7 cellular contexts compared by ENCODE assay signal in genomic region chr9:87479801-87480201, GRCh38. TPM values are rescaled to one million over a fixed set of nuclear protein-coding genes. Genes with fewer than 3 reads are reported as not detected.
A peak's percentile ranks its signal among the peaks of the same experiment; 100 is the strongest.
DNase-seq lines count a peak whose midpoint lies in the region; ATAC-seq, FAIRE-seq and TF ChIP-seq lines count a peak whose summit lies in the region.

No MANE protein-coding gene starts in this region.

- peaks cover 11% of the 10 kb centered on the region for H3K4me1 ChIP-seq in HepG2 (ENCODE audit: insufficient read depth, low read length)

- no peak for TF ChIP-seq CTCF in HepG2 (CRISPR knock-in tag; IDR thresholded peaks at IDR 0.05)

- 1% methylated on average over 4 of the region's 4 CpGs for WGBS in HepG2 (ENCODE audit: low lambda C conversion rate)

- no peak overlapping the region for H3K27ac ChIP-seq in HepG2 (ENCODE audit: extremely low read length, insufficient read depth, low read length)

- peak overlapping the region; percentile 8 to 34 (median 29); a peak in 3 of 6 replicates for H3K4me3 ChIP-seq in HepG2 (replicated peaks in 1 of 3; ENCODE audit: insufficient read depth in 1 of 3, low read depth in 2 of 3, low read length in 3 of 3)

- H3K27me3 ChIP-seq in HepG2 (ENCODE audit: control insufficient read depth in 1 of 2, insufficient read depth in 2 of 2, low read length in 2 of 2) = no peaks in the 10 kb centered on the region

- no peaks in the 10 kb centered on the region for H3K9me3 ChIP-seq in HepG2 (ENCODE audit: low read length)

- POLR2A ChIA-PET in HepG2 (lab: Yijun Ruan, JAX) = interaction anchor here (1.2 to 1.4 kb wide), 2 partner anchors 18 to 134 kb away, joined by 3 to 5 read pairs; partner anchors contain the start of gene DAPK1

- in situ Hi-C loops in HepG2 (cut with HindIII; ENCODE audit: extremely low pct_ligation_motif_present, low pct_unique_long_range_greater_than_20kb) = no loop called here

- no peak for TF ChIP-seq RAD21 in HepG2 (CRISPR knock-in tag; IDR thresholded peaks at IDR 0.05)

- ATAC-seq in GM18873 (IDR thresholded peaks at IDR 0.05; ENCODE audit: low FRiP score, unreplicated experiment) (peak; percentile 90), HG02759 (IDR thresholded peaks at IDR 0.05; ENCODE audit: unreplicated experiment) (peak; percentile 91), HepG2 (peak; percentile 86)

- peak overlapping the region; percentile 70 for H2AFZ ChIP-seq in HepG2 (ENCODE audit: low read length)

- peak; percentile 58 for FAIRE-seq in HepG2 (lab: Jason Lieb, UNC)

- H3K79me2 ChIP-seq in HepG2 (ENCODE audit: insufficient read depth, low read length) = no peaks in the 10 kb centered on the region

- H3K36me3 ChIP-seq in HepG2 (replicated peaks in 1 of 2; ENCODE audit: control insufficient read depth in 1 of 2, insufficient read depth in 2 of 2, low read length in 2 of 2) = no peaks in the 10 kb centered on the region

- no peak for TF ChIP-seq POLR2A in HepG2 (IDR thresholded peaks at IDR 0.05; ENCODE audit: insufficient read depth in 1 of 2, low read depth in 2 of 2, low read length in 2 of 2)

- no peaks in the 10 kb centered on the region for H4K20me1 ChIP-seq in HepG2 (ENCODE audit: insufficient read depth, low read length)

- no TSS peak for BruUV-seq in HepG2 (replicated peaks; lab: Mats Ljungman, UMichigan)

- peak overlapping the region; percentile 71 for H3K4me2 ChIP-seq in HepG2 (ENCODE audit: low read depth, low read length)

- no peak overlapping the region for H3K9ac ChIP-seq in HepG2 (ENCODE audit: insufficient read depth, low read depth, low read length)

- CTCF ChIA-PET in HepG2 (lab: Yijun Ruan, JAX; ENCODE audit: low intra/inter-chr PET ratio, low total read pairs) = no interaction called here

- peak; percentile 66 to 91 for DNase-seq in NOMO-1 (lab: John Stamatoyannopoulos, UW; ENCODE audit: unreplicated experiment in 2 of 2)
- peak; percentile 50 for DNase-seq in HepG2 (ENCODE audit: low spot score)
- DNase-seq in NCI-H2196 treated with DMSO at 0.1 percent for 48 hours (lab: John Stamatoyannopoulos, UW; ENCODE audit: unreplicated experiment) = no peak
- no peak for DNase-seq in NCI-H526 treated with DMSO at 0.1 percent for 48 hours (lab: John Stamatoyannopoulos, UW)
- no peak for DNase-seq in dermis blood vessel endothelial cell

- intact Hi-C loops in HepG2 (cut with micrococcal nuclease; ENCODE audit: unreplicated experiment) = no loop called here

- TF ChIP-seq EP300 in HepG2 (IDR thresholded peaks at IDR 0.05; ENCODE audit: low read depth in 2 of 2, low read length in 2 of 2) = no peak
- TF ChIP-seq EP300 in HepG2 (CRISPR knock-in tag; IDR thresholded peaks at IDR 0.05; ENCODE audit: borderline replicate concordance) = no peak

TF ChIP-seq in HepG2, 621 proteins besides CTCF, POLR2A, EP300 and RAD21 (continues in another document):
- TF ChIP-seq ARID5B (CRISPR knock-in tag; IDR thresholded peaks at IDR 0.05) (peak; percentile 23; the same call in 1 of the 2 replicates), POGZ (CRISPR knock-in tag; IDR thresholded peaks at IDR 0.05) (no peak), ZNF546 (CRISPR knock-in tag; conservative IDR thresholded peaks at IDR 0.05) (no peak), ZNF572 (CRISPR knock-in tag; IDR thresholded peaks at IDR 0.05) (no peak), ZFAT (CRISPR knock-in tag; conservative IDR thresholded peaks at IDR 0.05) (no peak), KAT7 (CRISPR knock-in tag; IDR thresholded peaks at IDR 0.05; ENCODE audit: borderline replicate concordance) (no peak), RXRB (CRISPR knock-in tag; IDR thresholded peaks at IDR 0.05; ENCODE audit: borderline replicate concordance) (0 out of 2 replicates have a peak, but pooled peaks have one; percentile 23), SMARCC2 (IDR thresholded peaks at IDR 0.05) (no peak), ZNF329 (CRISPR knock-in tag; IDR thresholded peaks at IDR 0.05; ENCODE audit: low read depth) (no peak), HES4 (CRISPR knock-in tag; IDR thresholded peaks at IDR 0.05; ENCODE audit: borderline replicate concordance) (no peak), RAD51 (IDR thresholded peaks at IDR 0.05; ENCODE audit: borderline replicate concordance) (peak; percentile 19; the same call in 1 of the 2 replicates), DNMT1 (CRISPR knock-in tag; IDR thresholded peaks at IDR 0.05) (no peak), MAFF (IDR thresholded peaks at IDR 0.05; ENCODE audit: low read depth, low read length) (0 out of 2 replicates have a peak, but pooled peaks have one; percentile 4)
- TF ChIP-seq, protein P1, sequence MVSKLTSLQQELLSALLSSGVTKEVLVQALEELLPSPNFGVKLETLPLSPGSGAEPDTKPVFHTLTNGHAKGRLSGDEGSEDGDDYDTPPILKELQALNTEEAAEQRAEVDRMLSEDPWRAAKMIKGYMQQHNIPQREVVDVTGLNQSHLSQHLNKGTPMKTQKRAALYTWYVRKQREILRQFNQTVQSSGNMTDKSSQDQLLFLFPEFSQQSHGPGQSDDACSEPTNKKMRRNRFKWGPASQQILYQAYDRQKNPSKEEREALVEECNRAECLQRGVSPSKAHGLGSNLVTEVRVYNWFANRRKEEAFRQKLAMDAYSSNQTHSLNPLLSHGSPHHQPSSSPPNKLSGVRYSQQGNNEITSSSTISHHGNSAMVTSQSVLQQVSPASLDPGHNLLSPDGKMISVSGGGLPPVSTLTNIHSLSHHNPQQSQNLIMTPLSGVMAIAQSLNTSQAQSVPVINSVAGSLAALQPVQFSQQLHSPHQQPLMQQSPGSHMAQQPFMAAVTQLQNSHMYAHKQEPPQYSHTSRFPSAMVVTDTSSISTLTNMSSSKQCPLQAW (CRISPR knock-in tag; IDR thresholded peaks at IDR 0.05) = peak; percentile 58; the same call in 1 of the 2 replicates
- TF ChIP-seq, protein P2, sequence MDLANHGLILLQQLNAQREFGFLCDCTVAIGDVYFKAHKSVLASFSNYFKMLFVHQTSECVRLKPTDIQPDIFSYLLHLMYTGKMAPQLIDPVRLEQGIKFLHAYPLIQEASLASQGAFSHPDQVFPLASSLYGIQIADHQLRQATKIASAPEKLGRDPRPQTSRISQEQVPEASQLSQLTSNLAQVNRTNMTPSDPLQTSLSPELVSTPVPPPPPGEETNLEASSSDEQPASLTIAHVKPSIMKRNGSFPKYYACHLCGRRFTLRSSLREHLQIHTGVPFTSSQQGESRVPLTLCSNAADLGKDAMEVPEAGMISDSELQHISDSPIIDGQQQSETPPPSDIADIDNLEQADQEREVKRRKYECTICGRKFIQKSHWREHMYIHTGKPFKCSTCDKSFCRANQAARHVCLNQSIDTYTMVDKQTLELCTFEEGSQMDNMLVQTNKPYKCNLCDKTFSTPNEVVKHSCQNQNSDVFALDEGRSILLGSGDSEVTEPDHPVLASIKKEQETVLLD (CRISPR knock-in tag; IDR thresholded peaks at IDR 0.05; ENCODE audit: low read depth) = no peak

RNA-seq across cellular contexts. Expression of gene DAPK1, which starts 17.9 kb away (rescaled TPM):
- total RNA-seq in HepG2 (2016; rRNA removed; fragmentation: Illumina TruSeq; extraction: Trizol) = 34.0 and 35.9 TPM in 2 replicates
- 9.8 and 10.3 TPM in 2 replicates for total RNA-seq in HepG2 (2016; cell fraction: cytosol; rRNA removed; fragmentation: Illumina TruSeq; extraction: Trizol; ENCODE audit: low read depth)
- total RNA-seq in HepG2 (2016; cell fraction: insoluble cytoplasmic fraction; rRNA removed; fragmentation: Illumina TruSeq; extraction: Trizol) = 31.5 and 34.0 TPM in 2 replicates
- 20.5 and 22.7 TPM in 2 replicates for total RNA-seq in HepG2 (2016; cell fraction: membrane; rRNA removed; fragmentation: Illumina TruSeq; extraction: Trizol)
- 55.4 and 57.3 TPM in 2 replicates for total RNA-seq in HepG2 (2016; cell fraction: nucleus; rRNA removed; fragmentation: Illumina TruSeq; extraction: Trizol)
- 29.7 and 35.7 TPM in 2 replicates for polyA plus RNA-seq in HepG2 (2011; rRNA removed)
- 13.7 and 17.4 TPM in 2 replicates for polyA plus RNA-seq in HepG2 (2011; cell fraction: cytosol; rRNA removed)
- 118 and 123 TPM in 2 replicates for polyA plus RNA-seq in HepG2 (2011; cell fraction: nucleus; rRNA removed)
- polyA plus RNA-seq in HepG2 (2012) = 22.5 and 22.9 TPM in 2 replicates
- polyA plus RNA-seq in HepG2 (2016; cell fraction: cytosol; fragmentation: Illumina TruSeq; extraction: Trizol; ENCODE audit: low read depth) = 2.1 and 3.1 TPM in 2 replicates
- 22.5 and 24.6 TPM in 2 replicates for polyA plus RNA-seq in HepG2 (2016; cell fraction: insoluble cytoplasmic fraction; fragmentation: Illumina TruSeq; extraction: Trizol; ENCODE audit: low read depth)
- polyA plus RNA-seq in HepG2 (2016; cell fraction: membrane; fragmentation: Illumina TruSeq; extraction: Trizol; ENCODE audit: low read depth) = 6.5 and 7.3 TPM in 2 replicates
- polyA plus RNA-seq in HepG2 (2016; cell fraction: nucleus; fragmentation: Illumina TruSeq; extraction: Trizol; ENCODE audit: insufficient read depth, low read depth) = 54.2 and 58.8 TPM in 2 replicates
- 25.2 and 80.2 TPM in 2 replicates for polyA minus RNA-seq in HepG2 (2011; rRNA and poly(A)+ RNA removed; ENCODE audit: low replicate concordance)
- 15.7 and 16.1 TPM in 2 replicates for polyA minus RNA-seq in HepG2 (2011; cell fraction: cytosol; rRNA and poly(A)+ RNA removed)
- polyA minus RNA-seq in HepG2 (2011; cell fraction: nucleus; rRNA and poly(A)+ RNA removed) = 128 and 136 TPM in 2 replicates
- total RNA-seq in dermis blood vessel endothelial cell = 51.6 and 55.0 TPM in 2 replicates

Comparison
In these comparisons a context has a peak if more than half of its experiments do, and no peak if none do; other contexts are left out.
1. DNase-seq: peak in NOMO-1 (2 of 2) and HepG2 (single experiment); none in NCI-H2196 treated with DMSO at 0.1 percent for 48 hours (single experiment), NCI-H526 treated with DMSO at 0.1 percent for 48 hours (single experiment) and dermis blood vessel endothelial cell (single experiment).
2. Peak in every context shown above with its lines, with median percentiles within 50 percentile points of each other: ATAC-seq.